ENCODE assay signal across 8 cellular contexts in the genomic region with DNA sequence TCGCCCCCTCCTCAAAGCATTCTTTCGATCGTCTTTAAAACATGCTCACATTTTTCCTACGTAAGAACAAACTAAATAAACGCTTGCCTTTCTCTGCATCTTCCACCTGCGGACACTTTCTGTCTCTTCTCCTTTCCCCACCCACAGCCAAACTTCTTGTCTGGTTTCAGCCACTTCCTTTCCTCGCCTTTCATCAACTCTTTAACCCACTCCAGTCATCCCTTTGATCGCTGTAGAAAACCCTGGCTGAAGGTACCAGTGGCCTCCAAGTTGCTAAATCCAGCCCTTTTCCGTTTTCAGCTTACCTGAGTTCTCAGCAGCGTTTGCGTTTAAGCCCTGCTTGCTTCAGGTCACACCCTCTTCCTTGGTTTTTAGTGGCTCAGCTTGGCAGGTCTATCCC. TPM values are rescaled to one million over a fixed set of nuclear protein-coding genes. Genes with fewer than 3 reads are reported as not detected.
DNase-seq lines count a peak whose midpoint lies in the region; ATAC-seq and TF ChIP-seq lines count a peak whose summit lies in the region.

No MANE protein-coding gene starts in this region.

- H3K4me1 ChIP-seq in RWPE2 (ENCODE audit: insufficient read depth, poor library complexity, severe bottlenecking) (peaks cover 9% of the 10 kb centered on the region), mucosa of stomach (ENCODE audit: control insufficient read depth, insufficient read depth, low read length) (peaks cover 14% of the 10 kb centered on the region), aorta (ENCODE audit: control insufficient read depth in 1 of 2, insufficient read depth in 2 of 2, low read length in 2 of 2) (no peaks in the 10 kb centered on the region)

- no peak for TF ChIP-seq CTCF in AG09309 (IDR thresholded peaks at IDR 0.05; ENCODE audit: control insufficient read depth, insufficient read depth, low read depth, low read length, missing control alignments)
- TF ChIP-seq CTCF in GM20000 (IDR thresholded peaks at IDR 0.05; ENCODE audit: extremely low read depth, missing control alignments): no peak
- TF ChIP-seq CTCF in RWPE2 (IDR thresholded peaks at IDR 0.05; ENCODE audit: poor library complexity, severe bottlenecking): no peak

- peaks cover 57% of the 10 kb centered on the region for H3K36me3 ChIP-seq in RWPE2 (ENCODE audit: low read depth)
- no peaks in the 10 kb centered on the region for H3K36me3 ChIP-seq in mucosa of stomach (ENCODE audit: control insufficient read depth, insufficient read depth, low read length)
- H3K36me3 ChIP-seq in aorta (ENCODE audit: control insufficient read depth in 1 of 2, insufficient read depth in 2 of 2, low read length in 1 of 2): no peaks in the 10 kb centered on the region

- H3K9ac ChIP-seq in mucosa of stomach (ENCODE audit: low read length): peak overlapping the region; percentile 85

- ATAC-seq in RWPE2 (ENCODE audit: low read depth): no peak; the same call in 2 of the 3 replicates
- no peak for ATAC-seq in aorta (ENCODE audit: low FRiP score)
- ATAC-seq in GM19463 (IDR thresholded peaks at IDR 0.05; ENCODE audit: unreplicated experiment): no peak
- ATAC-seq in HG03139 (IDR thresholded peaks at IDR 0.05; ENCODE audit: unreplicated experiment): no peak

- no peak for DNase-seq in AG09309 (ENCODE audit: low read depth)
- DNase-seq in GM20000 (ENCODE audit: low spot score): peak; percentile 35
- DNase-seq in RWPE2 (ENCODE audit: low spot score): no peak
- DNase-seq in dermis blood vessel endothelial cell: peak; percentile 15
- DNase-seq in aorta: no peak

- WGBS in aorta, 2 donors: 0 to 1% methylated on average over 11 of the region's 11 CpGs

- peak overlapping the region; percentile 54 for H3K4me3 ChIP-seq in AG09309 (ENCODE audit: control insufficient read depth, low read depth, low read length)
- peak overlapping the region; percentile 55 for H3K4me3 ChIP-seq in RWPE2 (ENCODE audit: severe bottlenecking)
- H3K4me3 ChIP-seq in mucosa of stomach (ENCODE audit: low read length): peak overlapping the region; percentile 64
- H3K4me3 ChIP-seq in aorta (ENCODE audit: low read length in 2 of 2): peak overlapping the region; percentile 58 to 76

- no peaks in the 10 kb centered on the region for H3K9me3 ChIP-seq in RWPE2 (ENCODE audit: severe bottlenecking)
- H3K9me3 ChIP-seq in mucosa of stomach (ENCODE audit: control insufficient read depth, low read length): no peaks in the 10 kb centered on the region
- no peaks in the 10 kb centered on the region for H3K9me3 ChIP-seq in aorta (ENCODE audit: control insufficient read depth, low read length)

- peak overlapping the region; percentile 42 for H3K27ac ChIP-seq in RWPE2 (ENCODE audit: poor library complexity, severe bottlenecking)
- peak overlapping the region in 1 of 2 donors; percentile 27 for H3K27ac ChIP-seq in aorta (ENCODE audit: low read depth in 1 of 2, low read length in 2 of 2)

- intact Hi-C loops in aorta (cut with DNase I): loop anchor here in 1 of 2 donors (10.0 kb wide), 1 partner anchor 105 kb away; a partner anchor contains a TSS

- no peaks in the 10 kb centered on the region for H3K27me3 ChIP-seq in RWPE2 (ENCODE audit: insufficient read depth, poor library complexity, severe bottlenecking)
- H3K27me3 ChIP-seq in mucosa of stomach (ENCODE audit: control insufficient read depth, insufficient read depth, low read length): no peaks in the 10 kb centered on the region
- no peaks in the 10 kb centered on the region for H3K27me3 ChIP-seq in aorta (ENCODE audit: control insufficient read depth in 1 of 2, insufficient read depth in 2 of 2, low read length in 1 of 2)

RNA-seq across cellular contexts. Expression of a gene that starts 0.5 kb away (rescaled TPM):
- total RNA-seq in dermis blood vessel endothelial cell (21.3 and 57.4 TPM in 2 replicates), aorta (10 to 100 TPM; 65.0 to 75.0 TPM)
- polyA plus RNA-seq in aorta: 10 to 100 TPM; 17.2 to 23.8 TPM

RNA-seq across cellular contexts. Expression of a gene that starts 0.6 kb away (rescaled TPM):
- total RNA-seq in dermis blood vessel endothelial cell (10.7 and 13.1 TPM in 2 replicates), aorta (10 to 100 TPM; 15.0 to 19.2 TPM)
- 1 to 10 TPM; 2.4 to 9.5 TPM for polyA plus RNA-seq in aorta

Comparison
In these comparisons a context has a peak if more than half of its experiments do, and no peak if none do; other contexts are left out.
1. DNase-seq: peak in GM20000 (single experiment) and dermis blood vessel endothelial cell (single experiment); none in AG09309 (single experiment), RWPE2 (single experiment) and aorta (0 of 2).
2. Peak in every context shown above with its lines, with median percentiles within 50 percentile points of each other: H3K4me3 ChIP-seq.